Comparison of ENCODE assay signal across 2 cellular contexts in the genomic region with DNA sequence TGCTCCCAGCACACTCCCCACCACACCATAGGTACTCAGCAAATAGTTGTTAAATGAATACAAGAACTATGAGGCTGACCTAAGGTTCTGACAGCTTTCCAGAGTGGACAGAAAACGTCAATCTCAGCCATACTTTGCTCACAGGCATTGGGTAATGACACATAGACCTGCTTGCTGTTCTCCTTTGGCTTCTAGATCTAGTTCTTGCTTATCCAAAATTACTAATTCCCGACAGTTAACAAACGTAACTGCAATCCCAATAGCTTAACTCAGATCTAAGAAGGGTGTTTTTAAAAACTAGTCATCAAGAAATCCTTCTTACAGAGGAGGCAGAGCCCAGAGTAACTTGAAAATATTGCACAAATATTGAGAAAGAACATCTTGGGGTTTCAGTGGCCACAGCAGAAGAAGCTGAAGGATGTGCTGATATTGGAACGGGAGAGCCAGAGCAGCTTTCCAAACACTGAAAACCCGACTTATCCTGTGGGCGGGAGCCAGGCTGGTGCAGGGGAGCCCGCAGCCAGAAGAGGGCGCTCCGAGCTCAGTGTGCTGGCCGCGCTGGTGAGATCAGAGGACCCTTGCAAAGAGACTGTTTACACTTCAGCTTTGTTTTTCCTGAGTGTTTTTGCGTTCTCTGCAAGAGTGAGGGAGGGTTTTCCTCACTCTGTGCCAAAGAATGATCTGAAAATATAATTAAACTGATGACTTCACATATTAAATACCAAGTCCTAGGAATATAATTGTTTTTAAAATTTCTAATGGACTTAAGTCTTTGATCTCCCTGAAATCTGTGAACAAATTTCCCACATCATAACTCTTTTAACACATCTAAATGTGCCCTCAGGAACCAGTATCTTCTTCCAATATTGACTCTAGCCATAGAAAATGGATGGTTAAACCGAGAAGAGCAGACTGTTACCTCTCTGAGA.
TF ChIP-seq lines count a peak whose summit lies in the region.

No MANE protein-coding gene starts in this region.

TF ChIP-seq in HCT116, 20 proteins besides CTCF, POLR2A, EP300 and RAD21:
- TF ChIP-seq ELF1 (IDR thresholded peaks at IDR 0.05; ENCODE audit: borderline replicate concordance, low read depth) (no peak), YY1 (IDR thresholded peaks at IDR 0.05; ENCODE audit: extremely low read depth, insufficient replicate concordance, low read depth, low read length) (peak; percentile 18), FOSL1 (IDR thresholded peaks at IDR 0.05; ENCODE audit: low read depth) (no peak), EGR1 (IDR thresholded peaks at IDR 0.05; ENCODE audit: low read depth) (no peak)
TF ChIP-seq in HCT116: peak in this region for 1.

TF ChIP-seq in K562, 482 proteins besides CTCF, POLR2A, EP300 and RAD21:
- TF ChIP-seq KLF16 (IDR thresholded peaks at IDR 0.05) (peak; percentile 36; the same call in 1 of the 2 replicates), MAFG (tag; conservative IDR thresholded peaks at IDR 0.05) (0 out of 2 replicates have a peak, but pooled peaks have one; percentile 15), STAG1 (CRISPR knock-in tag; IDR thresholded peaks at IDR 0.05; ENCODE audit: borderline replicate concordance) (peak; percentile 47; the same call in 1 of the 2 replicates), U2AF2 (optimal IDR thresholded peaks at IDR 0.05; ENCODE audit: low read depth, low read length) (no peak), ZFP30 (CRISPR knock-in tag; IDR thresholded peaks at IDR 0.05; ENCODE audit: borderline replicate concordance) (no peak), BHLHE40 (IDR thresholded peaks at IDR 0.05; ENCODE audit: low read length) (0 out of 2 replicates have a peak, but pooled peaks have one; percentile 10), ZFPM2 (CRISPR knock-in tag; IDR thresholded peaks at IDR 0.05) (no peak), ZNF274 (IDR thresholded peaks at IDR 0.05; ENCODE audit: borderline replicate concordance, low read depth, low read length) (no peak), CBX1 (IDR thresholded peaks at IDR 0.05; ENCODE audit: low read depth) (no peak), MAZ (CRISPR knock-in tag; conservative IDR thresholded peaks at IDR 0.05 in 1 of 2, IDR thresholded peaks at IDR 0.05 in 1 of 2) (0 out of 4 replicates have a peak, but pooled peaks of 1 of the 2 experiments have one; percentile 20), SMAD2 (IDR thresholded peaks at IDR 0.05; ENCODE audit: low read depth, low read length) (no peak), RB1 (IDR thresholded peaks at IDR 0.05; ENCODE audit: low read depth) (peak; percentile 64), EGR1 (conservative IDR thresholded peaks at IDR 0.05) (peak; percentile 29; the same call in 1 of the 2 replicates), HNRNPUL1 (IDR thresholded peaks at IDR 0.05; ENCODE audit: low read length) (no peak), SMC3 (conservative IDR thresholded peaks at IDR 0.05; ENCODE audit: insufficient read depth, low read depth, low read length) (peak; percentile 88), JUN (IDR thresholded peaks at IDR 0.05; ENCODE audit: borderline replicate concordance, low read depth, low read length) (0 out of 2 replicates have a peak, but pooled peaks have one; percentile 22), JUN (CRISPR knock-in tag; IDR thresholded peaks at IDR 0.05; ENCODE audit: borderline replicate concordance) (no peak), JUND (IDR thresholded peaks at IDR 0.05; ENCODE audit: borderline replicate concordance, low read depth, low read length) (peak; percentile 48; the same call in 1 of the 2 replicates), JUND (tag; IDR thresholded peaks at IDR 0.05; ENCODE audit: borderline replicate concordance, low read depth, low read length) (no peak), ZNF699 (CRISPR knock-in tag; IDR thresholded peaks at IDR 0.05; ENCODE audit: insufficient replicate concordance) (no peak), SMAD3 (CRISPR knock-in tag; conservative IDR thresholded peaks at IDR 0.05) (no peak), CXXC5 (CRISPR knock-in tag; IDR thresholded peaks at IDR 0.05) (0 out of 2 replicates have a peak, but pooled peaks have one; percentile 10)
- TF ChIP-seq, protein P1, sequence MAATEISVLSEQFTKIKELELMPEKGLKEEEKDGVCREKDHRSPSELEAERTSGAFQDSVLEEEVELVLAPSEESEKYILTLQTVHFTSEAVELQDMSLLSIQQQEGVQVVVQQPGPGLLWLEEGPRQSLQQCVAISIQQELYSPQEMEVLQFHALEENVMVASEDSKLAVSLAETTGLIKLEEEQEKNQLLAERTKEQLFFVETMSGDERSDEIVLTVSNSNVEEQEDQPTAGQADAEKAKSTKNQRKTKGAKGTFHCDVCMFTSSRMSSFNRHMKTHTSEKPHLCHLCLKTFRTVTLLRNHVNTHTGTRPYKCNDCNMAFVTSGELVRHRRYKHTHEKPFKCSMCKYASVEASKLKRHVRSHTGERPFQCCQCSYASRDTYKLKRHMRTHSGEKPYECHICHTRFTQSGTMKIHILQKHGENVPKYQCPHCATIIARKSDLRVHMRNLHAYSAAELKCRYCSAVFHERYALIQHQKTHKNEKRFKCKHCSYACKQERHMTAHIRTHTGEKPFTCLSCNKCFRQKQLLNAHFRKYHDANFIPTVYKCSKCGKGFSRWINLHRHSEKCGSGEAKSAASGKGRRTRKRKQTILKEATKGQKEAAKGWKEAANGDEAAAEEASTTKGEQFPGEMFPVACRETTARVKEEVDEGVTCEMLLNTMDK (IDR thresholded peaks at IDR 0.05; ENCODE audit: borderline replicate concordance, insufficient read depth, low read depth, low read length, poor library complexity, severe bottlenecking), result peak; percentile 23
- TF ChIP-seq, protein P2, sequence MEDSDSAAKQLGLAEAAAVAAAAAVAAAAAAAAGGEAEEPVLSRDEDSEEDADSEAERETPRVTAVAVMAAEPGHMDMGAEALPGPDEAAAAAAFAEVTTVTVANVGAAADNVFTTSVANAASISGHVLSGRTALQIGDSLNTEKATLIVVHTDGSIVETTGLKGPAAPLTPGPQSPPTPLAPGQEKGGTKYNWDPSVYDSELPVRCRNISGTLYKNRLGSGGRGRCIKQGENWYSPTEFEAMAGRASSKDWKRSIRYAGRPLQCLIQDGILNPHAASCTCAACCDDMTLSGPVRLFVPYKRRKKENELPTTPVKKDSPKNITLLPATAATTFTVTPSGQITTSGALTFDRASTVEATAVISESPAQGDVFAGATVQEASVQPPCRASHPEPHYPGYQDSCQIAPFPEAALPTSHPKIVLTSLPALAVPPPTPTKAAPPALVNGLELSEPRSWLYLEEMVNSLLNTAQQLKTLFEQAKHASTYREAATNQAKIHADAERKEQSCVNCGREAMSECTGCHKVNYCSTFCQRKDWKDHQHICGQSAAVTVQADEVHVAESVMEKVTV (CRISPR knock-in tag; IDR thresholded peaks at IDR 0.05), result peak; percentile 83
- TF ChIP-seq, protein P3, sequence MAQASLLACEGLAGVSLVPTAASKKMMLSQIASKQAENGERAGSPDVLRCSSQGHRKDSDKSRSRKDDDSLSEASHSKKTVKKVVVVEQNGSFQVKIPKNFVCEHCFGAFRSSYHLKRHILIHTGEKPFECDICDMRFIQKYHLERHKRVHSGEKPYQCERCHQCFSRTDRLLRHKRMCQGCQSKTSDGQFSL (CRISPR knock-in tag; IDR thresholded peaks at IDR 0.05), result no peak
- TF ChIP-seq, protein P3 (tag; IDR thresholded peaks at IDR 0.05), result no peak
- TF ChIP-seq, protein P4, sequence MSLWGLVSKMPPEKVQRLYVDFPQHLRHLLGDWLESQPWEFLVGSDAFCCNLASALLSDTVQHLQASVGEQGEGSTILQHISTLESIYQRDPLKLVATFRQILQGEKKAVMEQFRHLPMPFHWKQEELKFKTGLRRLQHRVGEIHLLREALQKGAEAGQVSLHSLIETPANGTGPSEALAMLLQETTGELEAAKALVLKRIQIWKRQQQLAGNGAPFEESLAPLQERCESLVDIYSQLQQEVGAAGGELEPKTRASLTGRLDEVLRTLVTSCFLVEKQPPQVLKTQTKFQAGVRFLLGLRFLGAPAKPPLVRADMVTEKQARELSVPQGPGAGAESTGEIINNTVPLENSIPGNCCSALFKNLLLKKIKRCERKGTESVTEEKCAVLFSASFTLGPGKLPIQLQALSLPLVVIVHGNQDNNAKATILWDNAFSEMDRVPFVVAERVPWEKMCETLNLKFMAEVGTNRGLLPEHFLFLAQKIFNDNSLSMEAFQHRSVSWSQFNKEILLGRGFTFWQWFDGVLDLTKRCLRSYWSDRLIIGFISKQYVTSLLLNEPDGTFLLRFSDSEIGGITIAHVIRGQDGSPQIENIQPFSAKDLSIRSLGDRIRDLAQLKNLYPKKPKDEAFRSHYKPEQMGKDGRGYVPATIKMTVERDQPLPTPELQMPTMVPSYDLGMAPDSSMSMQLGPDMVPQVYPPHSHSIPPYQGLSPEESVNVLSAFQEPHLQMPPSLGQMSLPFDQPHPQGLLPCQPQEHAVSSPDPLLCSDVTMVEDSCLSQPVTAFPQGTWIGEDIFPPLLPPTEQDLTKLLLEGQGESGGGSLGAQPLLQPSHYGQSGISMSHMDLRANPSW (CRISPR knock-in tag; IDR thresholded peaks at IDR 0.05), result no peak
- TF ChIP-seq, protein P5, sequence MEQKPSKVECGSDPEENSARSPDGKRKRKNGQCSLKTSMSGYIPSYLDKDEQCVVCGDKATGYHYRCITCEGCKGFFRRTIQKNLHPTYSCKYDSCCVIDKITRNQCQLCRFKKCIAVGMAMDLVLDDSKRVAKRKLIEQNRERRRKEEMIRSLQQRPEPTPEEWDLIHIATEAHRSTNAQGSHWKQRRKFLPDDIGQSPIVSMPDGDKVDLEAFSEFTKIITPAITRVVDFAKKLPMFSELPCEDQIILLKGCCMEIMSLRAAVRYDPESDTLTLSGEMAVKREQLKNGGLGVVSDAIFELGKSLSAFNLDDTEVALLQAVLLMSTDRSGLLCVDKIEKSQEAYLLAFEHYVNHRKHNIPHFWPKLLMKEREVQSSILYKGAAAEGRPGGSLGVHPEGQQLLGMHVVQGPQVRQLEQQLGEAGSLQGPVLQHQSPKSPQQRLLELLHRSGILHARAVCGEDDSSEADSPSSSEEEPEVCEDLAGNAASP (IDR thresholded peaks at IDR 0.05), result no peak
